9 cellular contexts compared by ENCODE assay signal in genomic region chr2:46499392-46499785, GRCh38. TPM values are rescaled to one million over a fixed set of nuclear protein-coding genes. Genes with fewer than 3 reads are reported as not detected.
DNase-seq lines count a peak whose midpoint lies in the region; ATAC-seq and TF ChIP-seq lines count a peak whose summit lies in the region.
"Had no signal": no experiment of that assay in that cellular context is flagged by ENCODE, and none has a peak within 500 bp of the region (broad histone marks: within the 10 kb centered on the region; RNA-seq: fewer than 3 reads in every experiment).

No MANE protein-coding gene starts in this region.

- DNase-seq in NB4 (ENCODE audit: low read depth) (no peak), amygdala (lab: John Stamatoyannopoulos, UW) (no peak), OCI-M2 (lab: John Stamatoyannopoulos, UW; ENCODE audit: unreplicated experiment) (no peak), HuH-7 (ENCODE audit: low spot score) (no peak)
- DNase-seq in naive thymus-derived CD8-positive, alpha-beta T cell, result no peak

- TF ChIP-seq POLR2A in NB4 (IDR thresholded peaks at IDR 0.05; ENCODE audit: extremely low read depth, insufficient read length), result no peak

- H3K27ac Mint-ChIP-seq in naive thymus-derived CD8-positive, alpha-beta T cell, result peak overlapping the region in 9 of 10 donors; percentile 94 to 100 (median 98)

- POLR2A ChIA-PET in naive thymus-derived CD8-positive, alpha-beta T cell (lab: Charles Lee), result no interaction called here

- H3K27me3 ChIP-seq in ACC112 (ENCODE audit: insufficient read depth, low read length) (no peaks in the 10 kb centered on the region), ectodermal cell (ENCODE audit: control insufficient read depth, insufficient read depth, low read length, poor library complexity, severe bottlenecking) (peaks cover 34% of the 10 kb centered on the region)

- peak overlapping the region; percentile 82 for H3K4me3 ChIP-seq in ACC112 (ENCODE audit: low read depth, low read length)
- peak overlapping the region; percentile 57 for H3K4me3 ChIP-seq in NB4 (ENCODE audit: low read depth, low read length)
- H3K4me3 ChIP-seq in ectodermal cell (ENCODE audit: insufficient read depth, low read depth, low read length), result peak overlapping the region; percentile 46

- H3K4me1 Mint-ChIP-seq in naive thymus-derived CD8-positive, alpha-beta T cell, result peaks cover 2 to 25% (median 16%) of the 10 kb centered on the region in 4 donors

- no peaks in the 10 kb centered on the region for H3K27me3 Mint-ChIP-seq in naive thymus-derived CD8-positive, alpha-beta T cell

- H3K36me3 Mint-ChIP-seq in naive thymus-derived CD8-positive, alpha-beta T cell, result no peaks in the 10 kb centered on the region

- H3K4me3 Mint-ChIP-seq in naive thymus-derived CD8-positive, alpha-beta T cell, result peak overlapping the region; percentile 88 to 100 (median 96)

- no peaks in the 10 kb centered on the region for H3K79me2 ChIP-seq in ACC112 (ENCODE audit: control insufficient read depth, insufficient read depth, low read length, unreplicated experiment)

- H2AFZ ChIP-seq in ACC112 (ENCODE audit: low read length, unreplicated experiment), result peak overlapping the region; percentile 94

- 7% methylated on average over 7 of the region's 7 CpGs for WGBS in ectodermal cell, 2 experiments

- H3K36me3 ChIP-seq in ACC112 (ENCODE audit: insufficient read depth, low read length) (no peaks in the 10 kb centered on the region), ectodermal cell (ENCODE audit: control insufficient read depth, insufficient read depth, low read length) (no peaks in the 10 kb centered on the region)

- no peaks in the 10 kb centered on the region for H3K9me3 ChIP-seq in ectodermal cell (ENCODE audit: control insufficient read depth, low read length)

- H3K4me1 ChIP-seq in ACC112 (ENCODE audit: control insufficient read depth, insufficient read depth, low read length, unreplicated experiment) (no peaks in the 10 kb centered on the region), ectodermal cell (ENCODE audit: control insufficient read depth, insufficient read depth, low read length) (no peaks in the 10 kb centered on the region)

- no peak for TF ChIP-seq CTCF in NB4 (IDR thresholded peaks at IDR 0.05; ENCODE audit: low read depth, low read length)

- H3K9me3 Mint-ChIP-seq in naive thymus-derived CD8-positive, alpha-beta T cell, result no peaks in the 10 kb centered on the region

- H3K27ac ChIP-seq in ACC112 (ENCODE audit: low read depth, low read length), result peak overlapping the region; percentile 61
- H3K27ac ChIP-seq in ectodermal cell (ENCODE audit: insufficient read depth, low read depth, low read length, poor library complexity, severe bottlenecking), result no peak overlapping the region

- peak; percentile 2 to 17 for ATAC-seq in naive thymus-derived CD8-positive, alpha-beta T cell
- no peak for ATAC-seq in HG03565 (IDR thresholded peaks at IDR 0.05; ENCODE audit: unreplicated experiment)

RNA-seq across cellular contexts. Expression of gene TMEM247, which starts 20.0 kb away (rescaled TPM):
- not detected for polyA plus RNA-seq in ectodermal cell (2013, experiment 1 of 4)
- polyA plus RNA-seq in ectodermal cell (2013, experiment 2 of 4), result not detected
- not detected for polyA plus RNA-seq in ectodermal cell (2013, experiment 3 of 4)
- not detected for polyA plus RNA-seq in ectodermal cell (2013, experiment 4 of 4)
- total RNA-seq in naive thymus-derived CD8-positive, alpha-beta T cell, result not detected
- not detected for polyA plus RNA-seq in naive thymus-derived CD8-positive, alpha-beta T cell
- total RNA-seq: dermis blood vessel endothelial cell had no signal

RNA-seq across cellular contexts. Expression of gene RHOQ, which starts 42.9 kb away (rescaled TPM):
- 26.2 TPM for polyA plus RNA-seq in ectodermal cell (2013, experiment 1 of 4)
- 23.4 TPM for polyA plus RNA-seq in ectodermal cell (2013, experiment 2 of 4)
- polyA plus RNA-seq in ectodermal cell (2013, experiment 3 of 4), result 24.6 TPM
- polyA plus RNA-seq in ectodermal cell (2013, experiment 4 of 4), result 26.8 TPM
- 10 to 100 TPM; 30.4 to 36.4 TPM for total RNA-seq in naive thymus-derived CD8-positive, alpha-beta T cell
- polyA plus RNA-seq in naive thymus-derived CD8-positive, alpha-beta T cell, result 1 to 10 TPM in 2 of 3 donors, under 1 TPM in 1; 0.61 to 1.8 (median 1.6) TPM

RNA-seq across cellular contexts. Expression of gene ATP6V1E2, which starts 43.0 kb away (rescaled TPM):
- 7.8 TPM for polyA plus RNA-seq in ectodermal cell (2013, experiment 1 of 4)
- polyA plus RNA-seq in ectodermal cell (2013, experiment 2 of 4), result 6.5 TPM
- 4.4 TPM for polyA plus RNA-seq in ectodermal cell (2013, experiment 3 of 4)
- polyA plus RNA-seq in ectodermal cell (2013, experiment 4 of 4), result 5.1 TPM
- 10 to 100 TPM; 21.7 to 22.0 TPM for total RNA-seq in naive thymus-derived CD8-positive, alpha-beta T cell
- 10 to 100 TPM in 1 of 3 donors, 1 to 10 TPM in 2; 1.9 to 10.2 (median 9.4) TPM for polyA plus RNA-seq in naive thymus-derived CD8-positive, alpha-beta T cell
